In genomic region chr1:24805534-24806301, GRCh38 we compare ENCODE assay signal across 11 cellular contexts.
DNase-seq lines count a peak whose midpoint lies in the region; ATAC-seq and TF ChIP-seq lines count a peak whose summit lies in the region.
"Had no signal": no experiment of that assay in that cellular context is flagged by ENCODE, and none has a peak within 500 bp of the region (broad histone marks: within the 10 kb centered on the region; RNA-seq: fewer than 3 reads in every experiment).

No MANE protein-coding gene starts in this region.

- H3K4me3 ChIP-seq in SJCRH30 (no peak overlapping the region), testis (no peak overlapping the region)
- H3K4me3 ChIP-seq: spleen had no signal

- TF ChIP-seq CTCF in testis (IDR thresholded peaks at IDR 0.05) = no peak

- intact Hi-C loops in testis (cut with DNase I; ENCODE audit: low total_unique reads) = no loop called here

- no peak for ATAC-seq in HG02798 (IDR thresholded peaks at IDR 0.05; ENCODE audit: poor library complexity, unreplicated experiment)

- H3K4me1 ChIP-seq in SJCRH30 (no peaks in the 10 kb centered on the region), testis (no peaks in the 10 kb centered on the region)

- DNase-seq in EL = peak; percentile 82
- DNase-seq in SJCRH30 = peak; percentile 9 to 12
- DNase-seq in fibroblast of peridontal ligament (ENCODE audit: extremely low read depth) = peak; percentile 58
- DNase-seq in pulmonary artery endothelial cell (ENCODE audit: low read depth, low spot score) = peak; percentile 90
- DNase-seq in NCI-H2081 treated with DMSO at 0.1 percent for 48 hours (lab: John Stamatoyannopoulos, UW) = no peak
- no peak for DNase-seq in LoVo (ENCODE audit: low spot score)
- DNase-seq in testis = no peak
- DNase-seq: activated CD4-positive, alpha-beta T cell treated with anti-CD3 and anti-CD28 coated beads for 4 hours; anterior cingulate cortex; spleen had no signal

- H3K27me3 ChIP-seq in SJCRH30 (no peaks in the 10 kb centered on the region), testis (no peaks in the 10 kb centered on the region)
- H3K27me3 ChIP-seq: spleen had no signal

- H3K9me3 ChIP-seq in SJCRH30 (replicated peaks) (no peaks in the 10 kb centered on the region), testis (no peaks in the 10 kb centered on the region)
- H3K9me3 ChIP-seq: spleen had no signal

- WGBS in testis, 2 donors = 66 to 78% methylated on average over 5 of the region's 5 CpGs

- TF ChIP-seq POLR2A in testis (IDR thresholded peaks at IDR 0.05) = no peak

- H3K27ac ChIP-seq in SJCRH30 (no peak overlapping the region), testis (no peak overlapping the region)

- peaks cover 9% of the 10 kb centered on the region for H3K36me3 ChIP-seq in SJCRH30
- no peaks in the 10 kb centered on the region for H3K36me3 ChIP-seq in testis (ENCODE audit: low read depth, missing control alignments)
- H3K36me3 ChIP-seq: spleen had no signal

Comparison
In these comparisons a context has a peak if more than half of its experiments do, and no peak if none do; other contexts are left out.
1. DNase-seq: peak in EL (single experiment), SJCRH30 (2 of 2), fibroblast of peridontal ligament (single experiment) and pulmonary artery endothelial cell (single experiment); none in NCI-H2081 treated with DMSO at 0.1 percent for 48 hours (single experiment), LoVo (single experiment) and testis (single experiment).